In the genomic region with DNA sequence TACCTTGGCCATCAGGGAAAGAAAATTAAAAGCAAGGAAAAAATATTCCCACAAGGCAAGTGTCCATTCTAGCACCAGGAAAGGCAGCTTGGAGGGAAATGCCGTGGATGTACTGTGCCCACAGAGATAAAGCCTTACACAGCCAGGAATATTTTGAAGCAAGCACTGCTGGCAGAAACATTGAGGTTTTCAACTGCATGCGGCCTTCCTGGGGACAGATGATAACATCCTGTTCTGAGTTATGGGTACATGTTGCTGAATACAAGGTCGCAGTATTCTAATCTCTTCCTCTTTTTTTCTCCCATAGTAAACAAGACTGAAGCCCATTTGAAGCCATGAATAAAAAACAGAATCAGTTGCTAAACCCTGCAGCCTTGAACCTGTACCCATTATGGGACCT, we compare ENCODE assay signal across 10 cellular contexts.
"Had no signal": no experiment of that assay in that cellular context is flagged by ENCODE, and none has a peak within 500 bp of the region (broad histone marks: within the 10 kb centered on the region; RNA-seq: fewer than 3 reads in every experiment).

No MANE protein-coding gene starts in this region.

- H3K4me3 ChIP-seq: gastrocnemius medialis, heart right ventricle, thyroid gland, vagina had no signal

- H3K9ac ChIP-seq: parathyroid adenoma had no signal

- H3K9me3 ChIP-seq: gastrocnemius medialis, heart right ventricle, thyroid gland, vagina had no signal

- H3K36me3 ChIP-seq: gastrocnemius medialis, heart right ventricle, thyroid gland, vagina had no signal

- H3K27ac ChIP-seq: heart right ventricle, parathyroid adenoma, vagina had no signal

- DNase-seq: activated B cell treated with CpG ODN at 0.5 μM for 24 hours; activated effector memory CD4-positive, alpha-beta T cell treated with anti-CD3 and anti-CD28 coated beads, Interleukin-2, amount 50 U/mL, for 16 hours; activated T-cell treated with anti-CD3 and anti-CD28 coated beads, Interleukin-2, amount 50 U/mL, for 1 hour; aorta; gastrocnemius medialis; heart right ventricle; retina; thyroid gland had no signal

- H3K27me3 ChIP-seq: gastrocnemius medialis, heart right ventricle, thyroid gland, vagina had no signal

- H3K79me2 ChIP-seq: parathyroid adenoma had no signal

- H3K4me1 ChIP-seq: gastrocnemius medialis, thyroid gland, vagina had no signal

- H2AFZ ChIP-seq: parathyroid adenoma had no signal
